In genomic region chr7:151242181-151243044, GRCh38 we compare ENCODE assay signal across 17 cellular contexts. TPM values are rescaled to one million over a fixed set of nuclear protein-coding genes. Genes with fewer than 3 reads are reported as not detected.
DNase-seq lines count a peak whose midpoint lies in the region; ATAC-seq, FAIRE-seq and TF ChIP-seq lines count a peak whose summit lies in the region.
"Had no signal": no experiment of that assay in that cellular context is flagged by ENCODE, and none has a peak within 500 bp of the region (broad histone marks: within the 10 kb centered on the region; RNA-seq: fewer than 3 reads in every experiment).

No MANE protein-coding gene starts in this region.

- H3K9me3 Mint-ChIP-seq in activated naive CD8-positive, alpha-beta T cell treated with anti-CD3 and anti-CD28 coated beads, Interleukin-2, amount 10 ng/mL, durations not matched to agents 7 days and 5 days = no peaks in the 10 kb centered on the region
- H3K9me3 Mint-ChIP-seq in activated naive CD8-positive, alpha-beta T cell treated with anti-CD3 and anti-CD28 coated beads, Interleukin-2, amount 50 U/mL, for 24 hours = no peaks in the 10 kb centered on the region

- no peaks in the 10 kb centered on the region; the same call in 1 of the 2 replicates for H3K4me1 ChIP-seq in HEK293 (ENCODE audit: control insufficient read depth, insufficient read depth, low read length)
- peaks cover 16 to 53% of the 10 kb centered on the region in 2 experiments; a peak in 4 of 5 replicates for H3K4me1 ChIP-seq in K562 (replicated peaks in 1 of 2; ENCODE audit: control insufficient read depth in 2 of 2, insufficient read depth in 2 of 2, low read length in 2 of 2)

- H3K4me3 Mint-ChIP-seq in activated naive CD8-positive, alpha-beta T cell treated with anti-CD3 and anti-CD28 coated beads, Interleukin-2, amount 10 ng/mL, durations not matched to agents 7 days and 5 days = no peak overlapping the region
- H3K4me3 Mint-ChIP-seq in activated naive CD8-positive, alpha-beta T cell treated with anti-CD3 and anti-CD28 coated beads, Interleukin-2, amount 50 U/mL, for 24 hours = no peak overlapping the region

- intact Hi-C loops in K562 (cut with micrococcal nuclease) = loop anchor here (5.0 kb wide), 1 partner anchor 50 kb away; no protein-coding TSS in a partner anchor
- intact Hi-C loops in posterior vena cava (cut with DNase I) = loop anchor here (5.0 to 10.0 kb wide), 2 partner anchors 60 to 62 kb away; no protein-coding TSS in a partner anchor

- BruUV-seq in K562 (replicated peaks; lab: Mats Ljungman, UMichigan) = no TSS peak

- H3K27me3 Mint-ChIP-seq in activated naive CD8-positive, alpha-beta T cell treated with anti-CD3 and anti-CD28 coated beads, Interleukin-2, amount 10 ng/mL, durations not matched to agents 7 days and 5 days = peaks cover 21% of the 10 kb centered on the region
- peaks cover 13% of the 10 kb centered on the region for H3K27me3 Mint-ChIP-seq in activated naive CD8-positive, alpha-beta T cell treated with anti-CD3 and anti-CD28 coated beads, Interleukin-2, amount 50 U/mL, for 24 hours

- in situ Hi-C loops in K562 (cut with MboI) = no loop called here

- no peak for TF ChIP-seq POLR2A in K562 (conservative IDR thresholded peaks at IDR 0.05)

- H2AFZ ChIP-seq in K562 (ENCODE audit: low read depth, low read length) = no peak overlapping the region

- peaks cover 55% of the 10 kb centered on the region for H4K20me1 ChIP-seq in K562 (replicated peaks; ENCODE audit: control insufficient read depth, insufficient read depth, low read length)

- no peaks in the 10 kb centered on the region for H3K79me2 ChIP-seq in K562 (ENCODE audit: control insufficient read depth, insufficient read depth, low read length)

- H3K27ac ChIP-seq in HEK293 (ENCODE audit: extremely low read depth, low read depth, low read length) (no peak overlapping the region), K562 (ENCODE audit: extremely low read depth, low read depth, low read length) (no peak overlapping the region)
- H3K27ac ChIP-seq: vagina had no signal

- H3K36me3 ChIP-seq in HEK293 (ENCODE audit: control insufficient read depth in 2 of 2, insufficient read depth in 1 of 2, low read length in 2 of 2) (peaks cover 0 to 57% of the 10 kb centered on the region in 2 experiments; a peak in 1 of 3 replicates), K562 (ENCODE audit: control insufficient read depth, insufficient read depth, low read length) (peaks cover 9% of the 10 kb centered on the region; the same call in 1 of the 3 replicates)

- H3K9ac ChIP-seq in K562 (ENCODE audit: insufficient read depth in 1 of 2, low read depth in 2 of 2, low read length in 2 of 2) = no peak overlapping the region

- no peak for TF ChIP-seq RAD21 in K562 (CRISPR knock-in tag; conservative IDR thresholded peaks at IDR 0.05 in 1 of 2, IDR thresholded peaks at IDR 0.05 in 1 of 2)

- FAIRE-seq in K562 (lab: Jason Lieb, UNC) = no peak

- POLR2A ChIA-PET in activated naive CD8-positive, alpha-beta T cell treated with anti-CD3 and anti-CD28 coated beads, Interleukin-2, amount 10 ng/mL, durations not matched to agents 7 days and 5 days (lab: Charles Lee) = interaction anchor here (0.7 to 3.3 kb wide), 5 partner anchors 9 to 99 kb away, joined by 3 to 39 read pairs (median 7); partner anchors contain the start of genes ABCF2, CHPF2 and NUB1
- POLR2A ChIA-PET in HEK293 (lab: Yijun Ruan, JAX) = interaction anchor here (2.6 to 4.1 kb wide), 2 partner anchors 9 to 15 kb away, joined by 12 to 23 read pairs; partner anchors contain the start of genes ABCF2 and CHPF2
- POLR2A ChIA-PET in K562 (lab: Yijun Ruan, JAX) = interaction anchor here (0.6 to 3.5 kb wide), 9 partner anchors 9 to 489 kb away, joined by 3 to 34 read pairs (median 4); partner anchors contain the start of genes ABCF2 and CHPF2

- no peak for DNase-seq in activated naive CD8-positive, alpha-beta T cell treated with anti-CD3 and anti-CD28 coated beads, Interleukin-2, amount 10 ng/mL, durations not matched to agents 7 days and 5 days
- no peak for DNase-seq in activated naive CD8-positive, alpha-beta T cell treated with anti-CD3 and anti-CD28 coated beads, Interleukin-2, amount 50 U/mL, for 24 hours
- DNase-seq in K562 (ENCODE audit: extremely low read depth in 1 of 4, low spot score in 3 of 4) (no peak), posterior vena cava (ENCODE audit: low spot score) (peak; percentile 58)
- no peak for DNase-seq in stimulated activated naive CD4-positive, alpha-beta T cell (lab: John Stamatoyannopoulos, UW)
- no peak for DNase-seq in stimulated activated CD4-positive, alpha-beta T cell treated with anti-CD3 and anti-CD28 coated beads, Interleukin-4, amount 100 ng/mL, for 24 hours
- DNase-seq in activated CD4-positive, alpha-beta T cell treated with anti-CD3 and anti-CD28 coated beads, Interleukin-2, amount 50 U/mL, for 1 hour = no peak
- DNase-seq: GOT3; left colon; NCI-H1694; stimulated activated CD4-positive, alpha-beta T cell treated with anti-CD3 and anti-CD28 coated beads, Interleukin-12 subunit alpha, Interleukin-12 subunit beta, amount 100 ng/mL, for 4 hours; T-helper 9 cell had no signal

- peaks cover 25% of the 10 kb centered on the region for H3K4me1 Mint-ChIP-seq in activated naive CD8-positive, alpha-beta T cell treated with anti-CD3 and anti-CD28 coated beads, Interleukin-2, amount 10 ng/mL, durations not matched to agents 7 days and 5 days
- peaks cover 28% of the 10 kb centered on the region for H3K4me1 Mint-ChIP-seq in activated naive CD8-positive, alpha-beta T cell treated with anti-CD3 and anti-CD28 coated beads, Interleukin-2, amount 50 U/mL, for 24 hours

- H3K4me3 ChIP-seq in HEK293 (ENCODE audit: low read depth, low read length) (no peak overlapping the region), K562 (no peak overlapping the region)
- H3K4me3 ChIP-seq: vagina had no signal

- H3K4me2 ChIP-seq in K562 (ENCODE audit: insufficient read depth, low read length) = no peak overlapping the region

- CTCF ChIA-PET in HEK293 (lab: Yijun Ruan, JAX) = interaction anchor here (0.5 to 4.6 kb wide), 8 partner anchors 7 to 73 kb away, joined by 3 to 43 read pairs (median 4); partner anchors contain the start of gene ABCF2
- CTCF ChIA-PET in K562 (lab: Yijun Ruan, JAX; ENCODE audit: low intra/inter-chr PET ratio) = interaction anchor here (0.8 kb wide), 1 partner anchor 75 kb away, joined by 5 read pairs; the partner anchor contains the start of gene GBX1

- H3K36me3 Mint-ChIP-seq in activated naive CD8-positive, alpha-beta T cell treated with anti-CD3 and anti-CD28 coated beads, Interleukin-2, amount 10 ng/mL, durations not matched to agents 7 days and 5 days = peaks cover 2% of the 10 kb centered on the region
- no peaks in the 10 kb centered on the region for H3K36me3 Mint-ChIP-seq in activated naive CD8-positive, alpha-beta T cell treated with anti-CD3 and anti-CD28 coated beads, Interleukin-2, amount 50 U/mL, for 24 hours (ENCODE audit: low read depth)

- peak overlapping the region; percentile 97 for H3K27ac Mint-ChIP-seq in activated naive CD8-positive, alpha-beta T cell treated with anti-CD3 and anti-CD28 coated beads, Interleukin-2, amount 10 ng/mL, durations not matched to agents 7 days and 5 days
- H3K27ac Mint-ChIP-seq in activated naive CD8-positive, alpha-beta T cell treated with anti-CD3 and anti-CD28 coated beads, Interleukin-2, amount 50 U/mL, for 24 hours = no peak overlapping the region

- no peak for TF ChIP-seq CTCF in HEK293 (tag by site-specific recombination; IDR thresholded peaks at IDR 0.05)
- no peak for TF ChIP-seq CTCF in K562 (IDR thresholded peaks at IDR 0.05 in 2 of 3, conservative IDR thresholded peaks at IDR 0.05 in 1 of 3; ENCODE audit: insufficient read depth in 2 of 3, low read depth in 1 of 3, low read length in 3 of 3)

- H3K27me3 ChIP-seq in K562 (ENCODE audit: control insufficient read depth in 2 of 2, insufficient read depth in 2 of 2, low read length in 2 of 2) = peaks cover 0 to 20% of the 10 kb centered on the region in 2 experiments; a peak in 1 of 5 replicates
- H3K27me3 ChIP-seq: vagina had no signal

- H3K9me3 ChIP-seq in HEK293 (ENCODE audit: control insufficient read depth, insufficient read depth, low read depth, low read length) (no peaks in the 10 kb centered on the region), K562 (replicated peaks; ENCODE audit: control insufficient read depth, insufficient read depth, low read depth, low read length) (no peaks in the 10 kb centered on the region)
- H3K9me3 ChIP-seq: esophagus muscularis mucosa, vagina had no signal

- TF ChIP-seq EP300 in K562 (IDR thresholded peaks at IDR 0.05; ENCODE audit: low read length) = no peak

- H3K9me1 ChIP-seq in K562 (ENCODE audit: control insufficient read depth, insufficient read depth, low read length) = peaks cover 8% of the 10 kb centered on the region

- 31% methylated on average over 20 of the region's 20 CpGs for WGBS in K562 (ENCODE audit: insufficient coverage, low coverage, missing lambda C conversion rate)

- no peak for ATAC-seq in activated naive CD8-positive, alpha-beta T cell treated with anti-CD3 and anti-CD28 coated beads, Interleukin-2, amount 10 ng/mL, durations not matched to agents 7 days and 5 days (ENCODE audit: low read depth)
- ATAC-seq in activated naive CD8-positive, alpha-beta T cell treated with anti-CD3 and anti-CD28 coated beads, Interleukin-2, amount 50 U/mL, for 24 hours = no peak
- ATAC-seq in K562 = no peak

RNA-seq across cellular contexts. Expression of gene SMARCD3, which starts 6.1 kb away (rescaled TPM):
- total RNA-seq in activated naive CD8-positive, alpha-beta T cell treated with anti-CD3 and anti-CD28 coated beads, Interleukin-2, amount 10 ng/mL, durations not matched to agents 7 days and 5 days = 10 to 100 TPM in 1 of 2 experiments, 1 to 10 TPM in 1; 7.8 to 12.6 TPM
- total RNA-seq in K562 (2011; cell fraction: chromatin; rRNA removed; ENCODE audit: low replicate concordance) = 10.6 and 29.3 TPM in 2 replicates
- total RNA-seq in K562 (2011; cell fraction: nucleolus; rRNA removed) = 11.1 and 13.0 TPM in 2 replicates
- total RNA-seq in K562 (2011; cell fraction: nucleoplasm; rRNA removed) = 9.4 and 19.5 TPM in 2 replicates
- 2.2 and 2.9 TPM in 2 replicates for total RNA-seq in K562 (2014; rRNA removed)
- total RNA-seq in K562 (2014; rRNA removed; fragmentation: Illumina TruSeq; extraction: Trizol) = 1.2 and 1.3 TPM in 2 replicates
- 1.5 and 1.8 TPM in 2 replicates for total RNA-seq in K562 (2015; rRNA removed; fragmentation: Illumina TruSeq; extraction: Trizol)
- total RNA-seq in K562 (2021) = 2.3 and 3.6 TPM in 2 replicates
- 2.7 and 4.6 TPM in 2 replicates for polyA plus RNA-seq in K562 (2011; rRNA removed)
- 3.2 and 4.4 TPM in 2 replicates for polyA plus RNA-seq in K562 (2011; cell fraction: cytosol; rRNA removed)
- 26.3 and 28.4 TPM in 2 replicates for polyA plus RNA-seq in K562 (2011; cell fraction: nucleus; rRNA removed)
- polyA plus RNA-seq in K562 (2012) = 6.9 and 15.2 TPM in 2 replicates
- 1.9 and 2.6 TPM in 2 replicates for polyA plus RNA-seq in K562 (2014; fragmentation: Illumina TruSeq; extraction: Trizol)
- under 1 TPM; 0.43 to 0.46 TPM for polyA plus RNA-seq in K562 (2014; fragmentation: Nextera tagmentation; extraction: Ambion mirVana)
- polyA plus RNA-seq in K562 (2014; rRNA removed) = 2.6 and 3.0 TPM in 2 replicates
- polyA minus RNA-seq in K562 (2011; rRNA and poly(A)+ RNA removed) = 1.2 and 1.3 TPM in 2 replicates
- 1.9 and 2.6 TPM in 2 replicates for polyA minus RNA-seq in K562 (2011; cell fraction: cytosol; rRNA and poly(A)+ RNA removed)
- 3.0 and 3.2 TPM in 2 replicates for polyA minus RNA-seq in K562 (2011; cell fraction: nucleus; rRNA and poly(A)+ RNA removed)
- total RNA-seq in posterior vena cava = 10 to 100 TPM; 45.8 to 68.4 TPM

RNA-seq across cellular contexts. Expression of gene CHPF2, which starts 10.1 kb away (rescaled TPM):
- 10 to 100 TPM; 44.3 to 48.4 TPM for total RNA-seq in activated naive CD8-positive, alpha-beta T cell treated with anti-CD3 and anti-CD28 coated beads, Interleukin-2, amount 10 ng/mL, durations not matched to agents 7 days and 5 days
- 109 and 238 TPM in 2 replicates for total RNA-seq in K562 (2011; cell fraction: chromatin; rRNA removed; ENCODE audit: low replicate concordance)
- 182 and 210 TPM in 2 replicates for total RNA-seq in K562 (2011; cell fraction: nucleolus; rRNA removed)
- total RNA-seq in K562 (2011; cell fraction: nucleoplasm; rRNA removed) = 98.1 and 129 TPM in 2 replicates
- total RNA-seq in K562 (2014; rRNA removed) = 18.8 and 21.4 TPM in 2 replicates
- 6.1 and 7.1 TPM in 2 replicates for total RNA-seq in K562 (2014; rRNA removed; fragmentation: Illumina TruSeq; extraction: Trizol)
- 12.0 and 13.1 TPM in 2 replicates for total RNA-seq in K562 (2015; rRNA removed; fragmentation: Illumina TruSeq; extraction: Trizol)
- total RNA-seq in K562 (2021) = 29.7 and 32.8 TPM in 2 replicates
- polyA plus RNA-seq in K562 (2011; rRNA removed) = 10.5 and 14.3 TPM in 2 replicates
- polyA plus RNA-seq in K562 (2011; cell fraction: cytosol; rRNA removed) = 10.5 and 18.5 TPM in 2 replicates
- polyA plus RNA-seq in K562 (2011; cell fraction: nucleus; rRNA removed) = 112 and 142 TPM in 2 replicates
- 13.7 and 35.4 TPM in 2 replicates for polyA plus RNA-seq in K562 (2012)
- 8.4 and 10.8 TPM in 2 replicates for polyA plus RNA-seq in K562 (2014; fragmentation: Illumina TruSeq; extraction: Trizol)
- polyA plus RNA-seq in K562 (2014; fragmentation: Nextera tagmentation; extraction: Ambion mirVana) = under 1 TPM; 0.08 to 0.24 TPM
- 17.8 and 18.3 TPM in 2 replicates for polyA plus RNA-seq in K562 (2014; rRNA removed)
- 16.5 and 17.8 TPM in 2 replicates for polyA minus RNA-seq in K562 (2011; rRNA and poly(A)+ RNA removed)
- 16.9 and 19.6 TPM in 2 replicates for polyA minus RNA-seq in K562 (2011; cell fraction: cytosol; rRNA and poly(A)+ RNA removed)
- 86.3 and 114 TPM in 2 replicates for polyA minus RNA-seq in K562 (2011; cell fraction: nucleus; rRNA and poly(A)+ RNA removed)
- 10 to 100 TPM; 37.5 to 40.7 TPM for total RNA-seq in posterior vena cava

RNA-seq across cellular contexts. Expression of gene ABCF2, which starts 15.4 kb away (rescaled TPM):
- 10 to 100 TPM; 29.5 to 31.2 TPM for total RNA-seq in activated naive CD8-positive, alpha-beta T cell treated with anti-CD3 and anti-CD28 coated beads, Interleukin-2, amount 10 ng/mL, durations not matched to agents 7 days and 5 days
- total RNA-seq in K562 (2011; cell fraction: chromatin; rRNA removed; ENCODE audit: low replicate concordance) = 65.4 and 103 TPM in 2 replicates
- 49.7 and 54.7 TPM in 2 replicates for total RNA-seq in K562 (2011; cell fraction: nucleolus; rRNA removed)
- 43.1 and 48.4 TPM in 2 replicates for total RNA-seq in K562 (2011; cell fraction: nucleoplasm; rRNA removed)
- total RNA-seq in K562 (2014; rRNA removed) (117 and 145 TPM in 2 replicates), K562 (2014; rRNA removed; fragmentation: Illumina TruSeq; extraction: Trizol) (79.5 and 110 TPM in 2 replicates), K562 (2015; rRNA removed; fragmentation: Illumina TruSeq; extraction: Trizol) (113 TPM in 2 replicates), K562 (2021) (122 and 129 TPM in 2 replicates), posterior vena cava (10 to 100 TPM; 24.4 to 27.4 TPM)
- polyA plus RNA-seq in K562 (2011; rRNA removed) (43.1 and 62.1 TPM in 2 replicates), K562 (2014; fragmentation: Illumina TruSeq; extraction: Trizol) (165 and 177 TPM in 2 replicates), K562 (2014; fragmentation: Nextera tagmentation; extraction: Ambion mirVana) (100 to 1,000 TPM; 103 to 224 TPM), K562 (2014; rRNA removed) (88.2 and 97.5 TPM in 2 replicates)
- polyA plus RNA-seq in K562 (2011; cell fraction: cytosol; rRNA removed) = 54.5 and 89.8 TPM in 2 replicates
- polyA plus RNA-seq in K562 (2011; cell fraction: nucleus; rRNA removed) = 36.6 and 65.1 TPM in 2 replicates
- polyA plus RNA-seq in K562 (2012) = 64.0 and 75.1 TPM in 2 replicates
- 49.7 and 116 TPM in 2 replicates for polyA minus RNA-seq in K562 (2011; rRNA and poly(A)+ RNA removed)
- polyA minus RNA-seq in K562 (2011; cell fraction: cytosol; rRNA and poly(A)+ RNA removed) = 23.5 and 52.3 TPM in 2 replicates
- polyA minus RNA-seq in K562 (2011; cell fraction: nucleus; rRNA and poly(A)+ RNA removed) = 17.1 and 26.5 TPM in 2 replicates

RNA-seq across cellular contexts. Expression of gene H2BK1, which starts 32.1 kb away (rescaled TPM):
- 1 to 10 TPM; 1.6 to 2.2 TPM for total RNA-seq in activated naive CD8-positive, alpha-beta T cell treated with anti-CD3 and anti-CD28 coated beads, Interleukin-2, amount 10 ng/mL, durations not matched to agents 7 days and 5 days
- 1.00 TPM in 1 of 2 replicates, not detected in the other for total RNA-seq in K562 (2011; cell fraction: chromatin; rRNA removed; ENCODE audit: low replicate concordance)
- 1.6 and 4.0 TPM in 2 replicates for total RNA-seq in K562 (2011; cell fraction: nucleolus; rRNA removed)
- 1.2 TPM in 1 of 2 replicates, not detected in the other for total RNA-seq in K562 (2011; cell fraction: nucleoplasm; rRNA removed)
- total RNA-seq in K562 (2014; rRNA removed) (not detected in 2 replicates), K562 (2014; rRNA removed; fragmentation: Illumina TruSeq; extraction: Trizol) (not detected in 2 replicates), K562 (2015; rRNA removed; fragmentation: Illumina TruSeq; extraction: Trizol) (not detected in 2 replicates), K562 (2021) (not detected in 2 replicates), posterior vena cava (1 to 10 TPM in 1 of 2 donors, not detected in 1; 1.1 TPM)
- polyA plus RNA-seq in K562 (2011; rRNA removed) (not detected in 2 replicates), K562 (2014; fragmentation: Illumina TruSeq; extraction: Trizol) (not detected in 2 replicates), K562 (2014; fragmentation: Nextera tagmentation; extraction: Ambion mirVana) (not detected), K562 (2014; rRNA removed) (not detected in 2 replicates)
- polyA plus RNA-seq in K562 (2011; cell fraction: cytosol; rRNA removed) = not detected in 2 replicates
- 0.53 TPM in 1 of 2 replicates, not detected in the other for polyA plus RNA-seq in K562 (2011; cell fraction: nucleus; rRNA removed)
- polyA plus RNA-seq in K562 (2012) = not detected in 2 replicates
- not detected in 2 replicates for polyA minus RNA-seq in K562 (2011; rRNA and poly(A)+ RNA removed)
- not detected in 2 replicates for polyA minus RNA-seq in K562 (2011; cell fraction: cytosol; rRNA and poly(A)+ RNA removed)
- polyA minus RNA-seq in K562 (2011; cell fraction: nucleus; rRNA and poly(A)+ RNA removed) = not detected in 2 replicates
- total RNA-seq: esophagus muscularis mucosa, left colon, mononuclear cell, vagina had no signal
- polyA plus RNA-seq: AG04450 had no signal

RNA-seq across cellular contexts. Expression of gene ASB10, which starts 55.4 kb away (rescaled TPM):
- total RNA-seq in activated naive CD8-positive, alpha-beta T cell treated with anti-CD3 and anti-CD28 coated beads, Interleukin-2, amount 10 ng/mL, durations not matched to agents 7 days and 5 days = not detected
- not detected in 2 replicates for total RNA-seq in K562 (2011; cell fraction: chromatin; rRNA removed; ENCODE audit: low replicate concordance)
- total RNA-seq in K562 (2011; cell fraction: nucleolus; rRNA removed) = not detected in 2 replicates
- total RNA-seq in K562 (2011; cell fraction: nucleoplasm; rRNA removed) = not detected in 2 replicates
- not detected in 2 replicates for total RNA-seq in K562 (2014; rRNA removed)
- total RNA-seq in K562 (2014; rRNA removed; fragmentation: Illumina TruSeq; extraction: Trizol) = not detected in 2 replicates
- not detected in 2 replicates for total RNA-seq in K562 (2015; rRNA removed; fragmentation: Illumina TruSeq; extraction: Trizol)
- total RNA-seq in K562 (2021) = not detected in 2 replicates
- not detected in 2 replicates for polyA plus RNA-seq in K562 (2011; rRNA removed)
- polyA plus RNA-seq in K562 (2011; cell fraction: cytosol; rRNA removed) = not detected in 2 replicates
- not detected in 2 replicates for polyA plus RNA-seq in K562 (2011; cell fraction: nucleus; rRNA removed)
- polyA plus RNA-seq in K562 (2012) = not detected in 2 replicates
- polyA plus RNA-seq in K562 (2014; fragmentation: Illumina TruSeq; extraction: Trizol) = not detected in 2 replicates
- not detected for polyA plus RNA-seq in K562 (2014; fragmentation: Nextera tagmentation; extraction: Ambion mirVana)
- not detected in 2 replicates for polyA plus RNA-seq in K562 (2014; rRNA removed)
- polyA minus RNA-seq in K562 (2011; rRNA and poly(A)+ RNA removed) = not detected in 2 replicates
- not detected in 2 replicates for polyA minus RNA-seq in K562 (2011; cell fraction: cytosol; rRNA and poly(A)+ RNA removed)
- polyA minus RNA-seq in K562 (2011; cell fraction: nucleus; rRNA and poly(A)+ RNA removed) = not detected in 2 replicates
- not detected for total RNA-seq in posterior vena cava
- total RNA-seq: esophagus muscularis mucosa, left colon, mononuclear cell, vagina had no signal
- polyA plus RNA-seq: AG04450 had no signal
